In genomic region chr1:45574105-45574626, GRCh38 we compare ENCODE assay signal across 2 cellular contexts.
TF ChIP-seq lines count a peak whose summit lies in the region.

No MANE protein-coding gene starts in this region.

TF ChIP-seq in GM23338, 12 proteins besides CTCF, POLR2A, EP300 and RAD21:
- TF ChIP-seq ZNF114 (CRISPR knock-in tag; IDR thresholded peaks at IDR 0.05): no peak
- no peak for TF ChIP-seq EZH2phosphoT487 (IDR thresholded peaks at IDR 0.05; ENCODE audit: unreplicated experiment)
- no peak for TF ChIP-seq ZNF462 (CRISPR knock-in tag; IDR thresholded peaks at IDR 0.05)
- TF ChIP-seq CREB1 (CRISPR knock-in tag; IDR thresholded peaks at IDR 0.05; ENCODE audit: low read depth): no peak
- TF ChIP-seq STAT1 (IDR thresholded peaks at IDR 0.05; ENCODE audit: unreplicated experiment): no peak

TF ChIP-seq in WTC11, 78 proteins besides CTCF, POLR2A, EP300 and RAD21:
- no peak for TF ChIP-seq JUN (CRISPR knock-in tag; IDR thresholded peaks at IDR 0.05)
- TF ChIP-seq ZNF671 (CRISPR knock-in tag; IDR thresholded peaks at IDR 0.05): no peak
- 0 out of 2 replicates have a peak, but pooled peaks have one; percentile 24 for TF ChIP-seq KAT7 (CRISPR knock-in tag; IDR thresholded peaks at IDR 0.05; ENCODE audit: borderline replicate concordance)
- TF ChIP-seq SMAD4 (CRISPR knock-in tag; IDR thresholded peaks at IDR 0.05): no peak
